In genomic region chr18:31660763-31661162, GRCh38 we compare ENCODE assay signal across 22 cellular contexts. TPM values are rescaled to one million over a fixed set of nuclear protein-coding genes. Genes with fewer than 3 reads are reported as not detected.
DNase-seq lines count a peak whose midpoint lies in the region; ATAC-seq, FAIRE-seq and TF ChIP-seq lines count a peak whose summit lies in the region.
"Had no signal": no experiment of that assay in that cellular context is flagged by ENCODE, and none has a peak within 500 bp of the region (broad histone marks: within the 10 kb centered on the region; RNA-seq: fewer than 3 reads in every experiment).

No MANE protein-coding gene starts in this region.

- DNase-seq in HepG2 (ENCODE audit: low spot score): no peak
- no peak for DNase-seq in right lobe of liver
- peak; percentile 30 for DNase-seq in NCI-H69 (lab: John Stamatoyannopoulos, UW)
- DNase-seq in K562 (ENCODE audit: extremely low read depth in 1 of 4, low spot score in 3 of 4): no peak
- no peak for DNase-seq in NCI-H1048 (lab: John Stamatoyannopoulos, UW)
- DNase-seq: 8988T; ACHN; AML-193; BE2C; CD4-positive, alpha-beta T cell; CD8-positive, alpha-beta memory T cell; DMS53; DMS79 treated with DMSO at 0.1 percent for 48 hours; GF-D8; H9; HFFc6 had no signal

- H3K9me3 ChIP-seq in HepG2 (ENCODE audit: low read length): no peaks in the 10 kb centered on the region
- H3K9me3 ChIP-seq in right lobe of liver: no peaks in the 10 kb centered on the region
- H3K9me3 ChIP-seq in K562 (replicated peaks; ENCODE audit: control insufficient read depth, insufficient read depth, low read depth, low read length): 0 out of 2 replicates have a peak, but pooled peaks cover 2% of the 10 kb centered on the region
- H3K9me3 ChIP-seq: A549; BE2C; BLaER1 treated with 17β-estradiol and CSF1 and Interleukin-3, amounts not matched to agents 10 nM and 100 nM had no signal

- H3K4me3 ChIP-seq in HepG2 (replicated peaks in 1 of 3; ENCODE audit: insufficient read depth in 1 of 3, low read depth in 2 of 3, low read length in 3 of 3): no peak overlapping the region
- no peak overlapping the region for H3K4me3 ChIP-seq in right lobe of liver
- no peak overlapping the region for H3K4me3 ChIP-seq in K562
- H3K4me3 ChIP-seq: A549; BLaER1 treated with 17β-estradiol and CSF1 and Interleukin-3, amounts not matched to agents 10 nM and 100 nM; GM23338 had no signal

- H4K20me1 ChIP-seq in HepG2 (ENCODE audit: insufficient read depth, low read length): no peaks in the 10 kb centered on the region
- no peaks in the 10 kb centered on the region for H4K20me1 ChIP-seq in K562 (replicated peaks; ENCODE audit: control insufficient read depth, insufficient read depth, low read length)
- H4K20me1 ChIP-seq: BLaER1 treated with 17β-estradiol and CSF1 and Interleukin-3, amounts not matched to agents 10 nM and 100 nM had no signal

- H3K4me1 ChIP-seq in HepG2 (ENCODE audit: insufficient read depth, low read length): no peaks in the 10 kb centered on the region
- H3K4me1 ChIP-seq in right lobe of liver: no peaks in the 10 kb centered on the region
- no peaks in the 10 kb centered on the region; a peak in 1 of 5 replicates for H3K4me1 ChIP-seq in K562 (replicated peaks in 1 of 2; ENCODE audit: control insufficient read depth in 2 of 2, insufficient read depth in 2 of 2, low read length in 2 of 2)
- H3K4me1 ChIP-seq: BE2C had no signal

- in situ Hi-C loops in HepG2 (cut with HindIII; ENCODE audit: extremely low pct_ligation_motif_present, low pct_unique_long_range_greater_than_20kb): no loop called here
- in situ Hi-C loops in K562 (cut with MboI): no loop called here

- TF ChIP-seq CTCF in HepG2 (CRISPR knock-in tag; IDR thresholded peaks at IDR 0.05) (no peak), right lobe of liver (IDR thresholded peaks at IDR 0.05) (no peak), K562 (IDR thresholded peaks at IDR 0.05 in 2 of 3, conservative IDR thresholded peaks at IDR 0.05 in 1 of 3; ENCODE audit: insufficient read depth in 2 of 3, low read depth in 1 of 3, low read length in 3 of 3) (no peak)

- no peak overlapping the region for H3K27ac ChIP-seq in HepG2 (ENCODE audit: extremely low read length, insufficient read depth, low read length)
- H3K27ac ChIP-seq in right lobe of liver: no peak overlapping the region
- no peak overlapping the region for H3K27ac ChIP-seq in K562 (ENCODE audit: extremely low read depth, low read depth, low read length)
- H3K27ac ChIP-seq: A549; BLaER1 treated with 17β-estradiol and CSF1 and Interleukin-3, amounts not matched to agents 10 nM and 100 nM had no signal

- H3K36me3 ChIP-seq in HepG2 (replicated peaks in 1 of 2; ENCODE audit: control insufficient read depth in 1 of 2, insufficient read depth in 2 of 2, low read length in 2 of 2) (no peaks in the 10 kb centered on the region), right lobe of liver (no peaks in the 10 kb centered on the region), K562 (ENCODE audit: control insufficient read depth, insufficient read depth, low read length) (no peaks in the 10 kb centered on the region)
- H3K36me3 ChIP-seq: BE2C had no signal

- H3K79me2 ChIP-seq in HepG2 (ENCODE audit: insufficient read depth, low read length) (no peaks in the 10 kb centered on the region), K562 (ENCODE audit: control insufficient read depth, insufficient read depth, low read length) (no peaks in the 10 kb centered on the region)

- no peak for ATAC-seq in HepG2
- ATAC-seq in right lobe of liver: no peak
- ATAC-seq in K562: no peak
- ATAC-seq in HG03025 (IDR thresholded peaks at IDR 0.05; ENCODE audit: low FRiP score, unreplicated experiment): no peak
- no peak for ATAC-seq in HG02571 (IDR thresholded peaks at IDR 0.05; ENCODE audit: unreplicated experiment)
- ATAC-seq: A549, GM23338, HCT116 had no signal

- H3K9me1 ChIP-seq in K562 (ENCODE audit: control insufficient read depth, insufficient read depth, low read length): no peaks in the 10 kb centered on the region

- H3K27me3 ChIP-seq in HepG2 (ENCODE audit: control insufficient read depth in 1 of 2, insufficient read depth in 2 of 2, low read length in 2 of 2): no peaks in the 10 kb centered on the region
- H3K27me3 ChIP-seq in right lobe of liver: no peaks in the 10 kb centered on the region
- no peaks in the 10 kb centered on the region for H3K27me3 ChIP-seq in K562 (ENCODE audit: control insufficient read depth in 2 of 2, insufficient read depth in 2 of 2, low read length in 2 of 2)
- H3K27me3 ChIP-seq: BE2C; BLaER1 treated with 17β-estradiol and CSF1 and Interleukin-3, amounts not matched to agents 10 nM and 100 nM had no signal

- no TSS peak for BruUV-seq in HepG2 (replicated peaks; lab: Mats Ljungman, UMichigan)
- no TSS peak for BruUV-seq in K562 (replicated peaks; lab: Mats Ljungman, UMichigan)

- intact Hi-C loops in HepG2 (cut with micrococcal nuclease; ENCODE audit: unreplicated experiment) (no loop called here), right lobe of liver (cut with DNase I) (no loop called here), K562 (cut with micrococcal nuclease) (no loop called here)

- FAIRE-seq in HepG2 (lab: Jason Lieb, UNC) (no peak), K562 (lab: Jason Lieb, UNC) (peak; percentile 11)
- FAIRE-seq: A549 had no signal

- TF ChIP-seq EP300 in HepG2 (IDR thresholded peaks at IDR 0.05; ENCODE audit: low read depth in 2 of 2, low read length in 2 of 2) (no peak), HepG2 (CRISPR knock-in tag; IDR thresholded peaks at IDR 0.05; ENCODE audit: borderline replicate concordance) (no peak), K562 (IDR thresholded peaks at IDR 0.05; ENCODE audit: low read length) (no peak)

- TF ChIP-seq POLR2A in HepG2 (IDR thresholded peaks at IDR 0.05; ENCODE audit: insufficient read depth in 1 of 2, low read depth in 2 of 2, low read length in 2 of 2) (no peak), right lobe of liver (IDR thresholded peaks at IDR 0.05) (no peak), K562 (conservative IDR thresholded peaks at IDR 0.05) (no peak)

- TF ChIP-seq RAD21 in HepG2 (CRISPR knock-in tag; IDR thresholded peaks at IDR 0.05): no peak
- no peak for TF ChIP-seq RAD21 in K562 (CRISPR knock-in tag; conservative IDR thresholded peaks at IDR 0.05 in 1 of 2, IDR thresholded peaks at IDR 0.05 in 1 of 2)

- CTCF ChIA-PET in HepG2 (lab: Yijun Ruan, JAX; ENCODE audit: low intra/inter-chr PET ratio, low total read pairs): no interaction called here
- CTCF ChIA-PET in K562 (lab: Yijun Ruan, JAX; ENCODE audit: low intra/inter-chr PET ratio): no interaction called here

- WGBS in HepG2 (ENCODE audit: low lambda C conversion rate): 69% methylated on average over 4 of the region's 4 CpGs
- WGBS in right lobe of liver (ENCODE audit: insufficient coverage, low coverage, low lambda C conversion rate, missing lambda C conversion rate): 100% methylated on average over 3 of the region's 4 CpGs
- 7% methylated on average over 4 of the region's 4 CpGs for WGBS in K562 (ENCODE audit: insufficient coverage, low coverage, missing lambda C conversion rate)

- POLR2A ChIA-PET in HepG2 (lab: Yijun Ruan, JAX): no interaction called here
- POLR2A ChIA-PET in K562 (lab: Yijun Ruan, JAX): no interaction called here

- H2AFZ ChIP-seq in HepG2 (ENCODE audit: low read length) (no peak overlapping the region), K562 (ENCODE audit: low read depth, low read length) (no peak overlapping the region)
- H2AFZ ChIP-seq: GM23338 had no signal

- H3K9ac ChIP-seq in HepG2 (ENCODE audit: insufficient read depth, low read depth, low read length) (no peak overlapping the region), K562 (ENCODE audit: insufficient read depth in 1 of 2, low read depth in 2 of 2, low read length in 2 of 2) (no peak overlapping the region)
- H3K9ac ChIP-seq: BLaER1 treated with 17β-estradiol and CSF1 and Interleukin-3, amounts not matched to agents 10 nM and 100 nM had no signal

- no peak overlapping the region for H3K4me2 ChIP-seq in HepG2 (ENCODE audit: low read depth, low read length)
- no peak overlapping the region for H3K4me2 ChIP-seq in K562 (ENCODE audit: insufficient read depth, low read length)
- H3K4me2 ChIP-seq: A549, GM23338 had no signal

RNA-seq across cellular contexts. Expression of gene B4GALT6, which starts 23.6 kb away (rescaled TPM):
- total RNA-seq in HepG2 (2016; rRNA removed; fragmentation: Illumina TruSeq; extraction: Trizol) (3.3 and 3.8 TPM in 2 replicates), right lobe of liver (1 to 10 TPM; 1.7 to 4.8 (median 2.0) TPM), K562 (2014; rRNA removed) (0.05 and 0.08 TPM in 2 replicates), K562 (2014; rRNA removed; fragmentation: Illumina TruSeq; extraction: Trizol) (0.11 and 0.16 TPM in 2 replicates), K562 (2015; rRNA removed; fragmentation: Illumina TruSeq; extraction: Trizol) (0.04 and 0.07 TPM in 2 replicates), K562 (2021) (0.18 and 0.27 TPM in 2 replicates)
- total RNA-seq in HepG2 (2016; cell fraction: cytosol; rRNA removed; fragmentation: Illumina TruSeq; extraction: Trizol; ENCODE audit: low read depth): 10.3 and 13.5 TPM in 2 replicates
- 3.9 and 4.3 TPM in 2 replicates for total RNA-seq in HepG2 (2016; cell fraction: insoluble cytoplasmic fraction; rRNA removed; fragmentation: Illumina TruSeq; extraction: Trizol)
- 6.0 and 6.3 TPM in 2 replicates for total RNA-seq in HepG2 (2016; cell fraction: membrane; rRNA removed; fragmentation: Illumina TruSeq; extraction: Trizol)
- total RNA-seq in HepG2 (2016; cell fraction: nucleus; rRNA removed; fragmentation: Illumina TruSeq; extraction: Trizol): 5.8 and 6.8 TPM in 2 replicates
- polyA plus RNA-seq in HepG2 (2011; rRNA removed) (1.7 and 1.9 TPM in 2 replicates), K562 (2011; rRNA removed) (0.18 and 0.47 TPM in 2 replicates), K562 (2014; fragmentation: Illumina TruSeq; extraction: Trizol) (0.07 and 0.18 TPM in 2 replicates), K562 (2014; fragmentation: Nextera tagmentation; extraction: Ambion mirVana) (under 1 TPM; 0.03 to 0.04 TPM), K562 (2014; rRNA removed) (0.08 and 0.09 TPM in 2 replicates)
- polyA plus RNA-seq in HepG2 (2011; cell fraction: cytosol; rRNA removed): 0.46 and 1.1 TPM in 2 replicates
- 0.99 and 1.1 TPM in 2 replicates for polyA plus RNA-seq in HepG2 (2011; cell fraction: nucleus; rRNA removed)
- polyA plus RNA-seq in HepG2 (2012): 2.0 and 3.5 TPM in 2 replicates
- polyA plus RNA-seq in HepG2 (2016; cell fraction: cytosol; fragmentation: Illumina TruSeq; extraction: Trizol; ENCODE audit: low read depth): 0.20 and 0.28 TPM in 2 replicates
- 6.0 and 6.7 TPM in 2 replicates for polyA plus RNA-seq in HepG2 (2016; cell fraction: insoluble cytoplasmic fraction; fragmentation: Illumina TruSeq; extraction: Trizol; ENCODE audit: low read depth)
- 2.4 and 2.6 TPM in 2 replicates for polyA plus RNA-seq in HepG2 (2016; cell fraction: membrane; fragmentation: Illumina TruSeq; extraction: Trizol; ENCODE audit: low read depth)
- polyA plus RNA-seq in HepG2 (2016; cell fraction: nucleus; fragmentation: Illumina TruSeq; extraction: Trizol; ENCODE audit: insufficient read depth, low read depth): 7.6 and 8.3 TPM in 2 replicates
- 0.70 and 1.8 TPM in 2 replicates for polyA minus RNA-seq in HepG2 (2011; rRNA and poly(A)+ RNA removed; ENCODE audit: low replicate concordance)
- 1.6 and 3.3 TPM in 2 replicates for polyA minus RNA-seq in HepG2 (2011; cell fraction: cytosol; rRNA and poly(A)+ RNA removed)
- 2.8 and 4.8 TPM in 2 replicates for polyA minus RNA-seq in HepG2 (2011; cell fraction: nucleus; rRNA and poly(A)+ RNA removed)
- total RNA-seq in K562 (2011; cell fraction: chromatin; rRNA removed; ENCODE audit: low replicate concordance): not detected in 2 replicates
- 0.13 TPM in 1 of 2 replicates, not detected in the other for total RNA-seq in K562 (2011; cell fraction: nucleolus; rRNA removed)
- total RNA-seq in K562 (2011; cell fraction: nucleoplasm; rRNA removed): 0.22 TPM in 1 of 2 replicates, not detected in the other
- polyA plus RNA-seq in K562 (2011; cell fraction: cytosol; rRNA removed): 0.18 TPM in 1 of 2 replicates, not detected in the other
- polyA plus RNA-seq in K562 (2011; cell fraction: nucleus; rRNA removed): 0.07 and 0.76 TPM in 2 replicates
- polyA plus RNA-seq in K562 (2012): 0.17 and 0.68 TPM in 2 replicates
- 0.21 and 0.69 TPM in 2 replicates for polyA minus RNA-seq in K562 (2011; rRNA and poly(A)+ RNA removed)
- not detected in 2 replicates for polyA minus RNA-seq in K562 (2011; cell fraction: cytosol; rRNA and poly(A)+ RNA removed)
- polyA minus RNA-seq in K562 (2011; cell fraction: nucleus; rRNA and poly(A)+ RNA removed): 0.22 TPM in 1 of 2 replicates, not detected in the other
- total RNA-seq: HFFc6 had no signal

Comparison
In these comparisons a context has a peak if more than half of its experiments do, and no peak if none do; other contexts are left out.
1. Of the 241 proteins assayed by ChIP-seq in both HepG2 and K562: peak only in HepG2: none; only in K562: CBX1 and CBX5; in both: none; in neither: 239.